ENCODE assay signal across 16 cellular contexts in the genomic region with DNA sequence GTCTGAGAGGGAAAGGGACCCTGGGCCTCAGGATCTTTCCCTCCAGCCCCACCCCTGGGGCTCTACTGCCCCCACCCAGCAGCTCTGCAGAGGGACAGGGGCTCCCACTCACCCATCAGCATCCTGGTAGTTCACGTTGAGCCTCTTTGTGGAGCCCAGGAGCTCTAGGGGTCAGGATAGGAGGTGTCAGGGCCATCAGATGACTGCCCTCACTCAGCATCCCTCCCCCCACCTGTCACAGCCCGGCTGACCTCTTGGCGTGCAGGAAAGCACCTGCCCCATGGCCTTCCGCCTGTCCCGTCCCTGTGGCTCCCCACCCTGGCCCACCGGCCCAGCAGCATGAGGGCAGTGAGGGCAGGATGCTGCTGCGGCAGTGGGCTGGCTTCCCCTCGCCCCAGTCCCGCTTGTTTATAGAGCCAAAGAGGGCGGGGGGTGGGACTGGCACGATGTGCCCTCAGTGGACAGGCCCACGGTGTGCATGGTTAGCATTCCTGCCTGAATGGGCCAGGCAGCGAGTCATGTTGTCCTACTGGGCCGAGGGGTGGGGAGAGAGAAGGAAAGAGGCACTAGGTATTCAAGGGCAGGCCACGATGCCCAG. TPM values are rescaled to one million over a fixed set of nuclear protein-coding genes. Genes with fewer than 3 reads are reported as not detected.
DNase-seq lines count a peak whose midpoint lies in the region; ATAC-seq and TF ChIP-seq lines count a peak whose summit lies in the region.
"Had no signal": no experiment of that assay in that cellular context is flagged by ENCODE, and none has a peak within 500 bp of the region (broad histone marks: within the 10 kb centered on the region; RNA-seq: fewer than 3 reads in every experiment).

No MANE protein-coding gene starts in this region.

- DNase-seq in MG63 (peak; percentile 30), dorsolateral prefrontal cortex (no peak), thoracic aorta (ENCODE audit: low spot score) (no peak), NCI-H526 treated with DMSO at 0.1 percent for 48 hours (lab: John Stamatoyannopoulos, UW) (no peak)
- no peak for DNase-seq in stimulated activated CD4-positive, alpha-beta T cell treated with anti-CD3 and anti-CD28 coated beads, Interleukin-15, amount 100 ng/mL, for 24 hours
- DNase-seq: activated naive CD4-positive, alpha-beta T cell treated with anti-CD3 and anti-CD28 coated beads, Interleukin-2, amount 50 U/mL, for 16 hours; cerebellar nuclear complex; glutamatergic neuron; GOT3; NCI-H748 treated with DMSO at 0.1 percent for 48 hours; stimulated activated CD4-positive, alpha-beta T cell treated with anti-CD3 and anti-CD28 coated beads, Interleukin-2, amount 100 ng/mL, for 48 hours; T-helper 2 cell had no signal

- no peak overlapping the region for H3K9ac ChIP-seq in muscle layer of colon (ENCODE audit: low read length)

- intact Hi-C loops in dorsolateral prefrontal cortex (cut with DNase I) = no loop called here

- H3K9me3 ChIP-seq in MG63 (no peaks in the 10 kb centered on the region), muscle layer of colon (ENCODE audit: low read length) (no peaks in the 10 kb centered on the region), thoracic aorta (no peaks in the 10 kb centered on the region)
- H3K9me3 ChIP-seq: prostate gland had no signal

- peaks cover 39% of the 10 kb centered on the region for H3K4me1 ChIP-seq in muscle layer of colon (ENCODE audit: insufficient read depth, low read length)
- peaks cover 27 to 52% of the 10 kb centered on the region in 2 donors for H3K4me1 ChIP-seq in thoracic aorta (ENCODE audit: control insufficient read depth in 1 of 2, low read depth in 2 of 2)
- H3K4me1 ChIP-seq: prostate gland had no signal

- H3K36me3 ChIP-seq in MG63 = peaks cover 80% of the 10 kb centered on the region
- H3K36me3 ChIP-seq in muscle layer of colon (ENCODE audit: insufficient read depth, low read length) = peaks cover 42% of the 10 kb centered on the region
- H3K36me3 ChIP-seq in thoracic aorta = peaks cover 25% of the 10 kb centered on the region

- no peaks in the 10 kb centered on the region for H3K27me3 ChIP-seq in MG63
- no peaks in the 10 kb centered on the region for H3K27me3 ChIP-seq in dorsolateral prefrontal cortex
- H3K27me3 ChIP-seq in muscle layer of colon (ENCODE audit: control insufficient read depth in 1 of 2, insufficient read depth in 2 of 2, low read length in 2 of 2) = no peaks in the 10 kb centered on the region
- H3K27me3 ChIP-seq in thoracic aorta (replicated peaks; ENCODE audit: insufficient read depth) = no peaks in the 10 kb centered on the region

- no peak for ATAC-seq in thoracic aorta (ENCODE audit: insufficient number of reproducible peaks, low FRiP score, low read depth)
- ATAC-seq in GM18511 (IDR thresholded peaks at IDR 0.05; ENCODE audit: unreplicated experiment) = no peak
- no peak for ATAC-seq in esophagus mucosa

- H3K4me3 ChIP-seq in MG63 (no peak overlapping the region), dorsolateral prefrontal cortex (peak overlapping the region in 41 of 59 donors; percentile 1 to 58 (median 27)), muscle layer of colon (ENCODE audit: low read depth in 1 of 2, low read length in 2 of 2) (no peak overlapping the region), thoracic aorta (no peak overlapping the region)
- H3K4me3 ChIP-seq: prostate gland had no signal

- TF ChIP-seq CTCF in dorsolateral prefrontal cortex (IDR thresholded peaks at IDR 0.05 in 54 of 56, conservative IDR thresholded peaks at IDR 0.05 in 2 of 56; ENCODE audit: low read depth in 1 of 56, partially characterized antibody in 56 of 56) (no peak), thoracic aorta (IDR thresholded peaks at IDR 0.05) (no peak)

- H3K27ac ChIP-seq in dorsolateral prefrontal cortex (peak overlapping the region; percentile 80 to 99 (median 96)), muscle layer of colon (ENCODE audit: low read depth, low read length) (peak overlapping the region; percentile 49), thoracic aorta (peak overlapping the region; percentile 54 to 63)
- H3K27ac ChIP-seq: prostate gland had no signal

RNA-seq across cellular contexts. Expression of gene CASKIN2, which starts 7.1 kb away (rescaled TPM):
- 3.9 and 7.8 TPM in 2 replicates for total RNA-seq in MG63 (2014; rRNA removed; shearing (Covaris generic); ENCODE audit: low replicate concordance)
- total RNA-seq in dorsolateral prefrontal cortex = 10 to 100 TPM; 23.3 to 80.3 (median 41.6) TPM
- total RNA-seq in thoracic aorta = 10 to 100 TPM; 26.0 to 32.4 TPM
- 13.9 TPM for total RNA-seq in esophagus mucosa

RNA-seq across cellular contexts. Expression of gene TSEN54, which starts 8.1 kb away (rescaled TPM):
- 34.6 and 83.8 TPM in 2 replicates for total RNA-seq in MG63 (2014; rRNA removed; shearing (Covaris generic); ENCODE audit: low replicate concordance)
- 10 to 100 TPM; 14.4 to 45.4 (median 27.2) TPM for total RNA-seq in dorsolateral prefrontal cortex
- 10 to 100 TPM; 17.1 to 48.6 TPM for total RNA-seq in thoracic aorta
- 23.2 TPM for total RNA-seq in esophagus mucosa

RNA-seq across cellular contexts. Expression of gene LLGL2, which starts 17.3 kb away (rescaled TPM):
- total RNA-seq in MG63 (2014; rRNA removed; shearing (Covaris generic); ENCODE audit: low replicate concordance) = 0.39 and 3.9 TPM in 2 replicates
- 10 to 100 TPM in 65 of 120 experiments, 1 to 10 TPM in 55; 3.2 to 31.5 (median 10.6) TPM for total RNA-seq in dorsolateral prefrontal cortex
- total RNA-seq in thoracic aorta = 10 to 100 TPM in 1 of 2 donors, 1 to 10 TPM in 1; 6.4 to 20.0 TPM
- total RNA-seq in esophagus mucosa = 82.1 TPM

RNA-seq across cellular contexts. Expression of gene TMEM94, which starts 51.8 kb away (rescaled TPM):
- 10.7 and 12.5 TPM in 2 replicates for total RNA-seq in MG63 (2014; rRNA removed; shearing (Covaris generic); ENCODE audit: low replicate concordance)
- total RNA-seq in dorsolateral prefrontal cortex = 100 to 1,000 TPM in 117 of 120 experiments, 10 to 100 TPM in 3; 78.0 to 220 (median 129) TPM
- total RNA-seq in thoracic aorta = 10 to 100 TPM; 57.1 to 83.4 TPM
- total RNA-seq in esophagus mucosa = 36.2 TPM

Comparison
In these comparisons a context has a peak if more than half of its experiments do, and no peak if none do; other contexts are left out.
1. H3K4me3 ChIP-seq: peak in dorsolateral prefrontal cortex (41 of 59); none in MG63 (single experiment), muscle layer of colon (0 of 2) and thoracic aorta (single experiment).
2. Peak in every context shown above with its lines, with median percentiles within 50 percentile points of each other: H3K27ac ChIP-seq.